ENCODE assay signal across 20 cellular contexts in genomic region chr3:6716374-6716773, GRCh38.
DNase-seq lines count a peak whose midpoint lies in the region; ATAC-seq, FAIRE-seq and TF ChIP-seq lines count a peak whose summit lies in the region.
"Had no signal": no experiment of that assay in that cellular context is flagged by ENCODE, and none has a peak within 500 bp of the region (broad histone marks: within the 10 kb centered on the region; RNA-seq: fewer than 3 reads in every experiment).

No MANE protein-coding gene starts in this region.

- no peak overlapping the region for H3K4me2 ChIP-seq in K562 (ENCODE audit: insufficient read depth, low read length)

- ATAC-seq in K562 (no peak), natural killer cell (no peak), heart right ventricle (no peak)
- ATAC-seq: HepG2 had no signal

- TF ChIP-seq CTCF in K562 (IDR thresholded peaks at IDR 0.05 in 2 of 3, conservative IDR thresholded peaks at IDR 0.05 in 1 of 3; ENCODE audit: insufficient read depth in 2 of 3, low read depth in 1 of 3, low read length in 3 of 3) = no peak
- no peak for TF ChIP-seq CTCF in natural killer cell (IDR thresholded peaks at IDR 0.05)
- no peak for TF ChIP-seq CTCF in heart right ventricle (IDR thresholded peaks at IDR 0.05)

- H3K4me1 Mint-ChIP-seq in natural killer cell = no peaks in the 10 kb centered on the region
- H3K4me1 Mint-ChIP-seq: CD4-positive, CD25-positive, alpha-beta regulatory T cell; CD8-positive, alpha-beta memory T cell had no signal

- no peak overlapping the region for H3K4me3 Mint-ChIP-seq in natural killer cell
- H3K4me3 Mint-ChIP-seq: CD4-positive, CD25-positive, alpha-beta regulatory T cell; CD8-positive, alpha-beta memory T cell; IgD-negative memory B cell had no signal

- H3K36me3 Mint-ChIP-seq in natural killer cell = no peaks in the 10 kb centered on the region
- H3K36me3 Mint-ChIP-seq: CD4-positive, CD25-positive, alpha-beta regulatory T cell; CD8-positive, alpha-beta memory T cell; IgD-negative memory B cell had no signal

- CTCF ChIA-PET in K562 (lab: Yijun Ruan, JAX; ENCODE audit: low intra/inter-chr PET ratio) = no interaction called here

- in situ Hi-C loops in K562 (cut with MboI) = no loop called here

- H3K27ac Mint-ChIP-seq in natural killer cell = no peak overlapping the region
- H3K27ac Mint-ChIP-seq: CD4-positive, CD25-positive, alpha-beta regulatory T cell; CD8-positive, alpha-beta memory T cell had no signal

- no peaks in the 10 kb centered on the region for H3K79me2 ChIP-seq in K562 (ENCODE audit: control insufficient read depth, insufficient read depth, low read length)

- H3K9me3 Mint-ChIP-seq in natural killer cell = peaks cover 11 to 22% of the 10 kb centered on the region in 2 donors

- TF ChIP-seq POLR2A in GM12892 (IDR thresholded peaks at IDR 0.05; ENCODE audit: low read depth, low read length) = no peak
- no peak for TF ChIP-seq POLR2A in K562 (conservative IDR thresholded peaks at IDR 0.05)

- no peak overlapping the region for H3K9ac ChIP-seq in K562 (ENCODE audit: insufficient read depth in 1 of 2, low read depth in 2 of 2, low read length in 2 of 2)
- H3K9ac ChIP-seq: GM23248 had no signal

- no peak overlapping the region for H3K4me3 ChIP-seq in Jurkat, Clone E6-1 (ENCODE audit: low read length)
- H3K4me3 ChIP-seq in K562 (no peak overlapping the region), heart right ventricle (no peak overlapping the region)
- H3K4me3 ChIP-seq: GM23248, HAP-1 had no signal

- TF ChIP-seq RAD21 in K562 (CRISPR knock-in tag; conservative IDR thresholded peaks at IDR 0.05 in 1 of 2, IDR thresholded peaks at IDR 0.05 in 1 of 2) = no peak

- DNase-seq in GM12892 (ENCODE audit: insufficient read length) (no peak), NCI-H69 (lab: John Stamatoyannopoulos, UW) (peak; percentile 39), K562 (ENCODE audit: extremely low read depth in 1 of 4, low spot score in 3 of 4) (no peak), natural killer cell (no peak), NCI-H1105 treated with DMSO at 0.1 percent for 48 hours (lab: John Stamatoyannopoulos, UW) (no peak), heart right ventricle (no peak)
- peak; percentile 30 for DNase-seq in Jurkat, Clone E6-1 (ENCODE audit: low read depth, low spot score)
- DNase-seq: ACHN; BE2C; C1 segment of cervical spinal cord; CD4-positive, CD25-positive, alpha-beta regulatory T cell; CD8-positive, alpha-beta memory T cell; COR-L47; DMS79; GDM1; GM23248 had no signal

- no peak overlapping the region for H2AFZ ChIP-seq in K562 (ENCODE audit: low read depth, low read length)
- H2AFZ ChIP-seq: GM23248 had no signal

- H4K20me1 ChIP-seq in K562 (replicated peaks; ENCODE audit: control insufficient read depth, insufficient read depth, low read length) = no peaks in the 10 kb centered on the region

- H3K36me3 ChIP-seq in K562 (ENCODE audit: control insufficient read depth, insufficient read depth, low read length) (peaks cover 18% of the 10 kb centered on the region; the same call in 2 of the 3 replicates), heart right ventricle (no peaks in the 10 kb centered on the region)
- H3K36me3 ChIP-seq: BE2C, HAP-1 had no signal

- H3K9me3 ChIP-seq in K562 (replicated peaks; ENCODE audit: control insufficient read depth, insufficient read depth, low read depth, low read length) (no peaks in the 10 kb centered on the region), heart right ventricle (peaks cover 0 to 28% (median 0%) of the 10 kb centered on the region in 11 donors)
- H3K9me3 ChIP-seq: BE2C, HAP-1 had no signal

- no peak for TF ChIP-seq EP300 in K562 (IDR thresholded peaks at IDR 0.05; ENCODE audit: low read length)

- no peaks in the 10 kb centered on the region for H3K27me3 Mint-ChIP-seq in natural killer cell (ENCODE audit: low read depth in 2 of 2)
- H3K27me3 Mint-ChIP-seq: CD4-positive, CD25-positive, alpha-beta regulatory T cell; CD8-positive, alpha-beta memory T cell; IgD-negative memory B cell had no signal

- WGBS in K562 (ENCODE audit: insufficient coverage, low coverage, missing lambda C conversion rate) = 73% methylated on average over 1 of the region's 1 CpG
- 62 to 65% methylated on average over 1 of the region's 1 CpG for WGBS in heart right ventricle, 2 donors

- H3K27me3 ChIP-seq in K562 (ENCODE audit: control insufficient read depth in 2 of 2, insufficient read depth in 2 of 2, low read length in 2 of 2) (no peaks in the 10 kb centered on the region), heart right ventricle (no peaks in the 10 kb centered on the region)
- H3K27me3 ChIP-seq: BE2C had no signal

- intact Hi-C loops in K562 (cut with micrococcal nuclease) (no loop called here), natural killer cell (cut with micrococcal nuclease) (no loop called here), heart right ventricle (cut with DNase I) (no loop called here)

- H3K9me1 ChIP-seq in K562 (ENCODE audit: control insufficient read depth, insufficient read depth, low read length) = no peaks in the 10 kb centered on the region

- BruUV-seq in K562 (replicated peaks; lab: Mats Ljungman, UMichigan) = no TSS peak

- FAIRE-seq in GM12892 (lab: Jason Lieb, UNC) = peak; percentile 56
- FAIRE-seq in K562 (lab: Jason Lieb, UNC) = no peak
- FAIRE-seq: A204.1, HepG2 had no signal

- no peak overlapping the region for H3K27ac ChIP-seq in K562 (ENCODE audit: extremely low read depth, low read depth, low read length)
- H3K27ac ChIP-seq in heart right ventricle = no peak overlapping the region
- H3K27ac ChIP-seq: GM23248 had no signal

- POLR2A ChIA-PET in K562 (lab: Yijun Ruan, JAX) = no interaction called here

- H3K4me1 ChIP-seq in K562 (replicated peaks in 1 of 2; ENCODE audit: control insufficient read depth in 2 of 2, insufficient read depth in 2 of 2, low read length in 2 of 2) (no peaks in the 10 kb centered on the region), heart right ventricle (no peaks in the 10 kb centered on the region)
- H3K4me1 ChIP-seq: BE2C, HAP-1 had no signal

TF ChIP-seq in K562, 482 proteins besides CTCF, POLR2A, EP300 and RAD21:
- TF ChIP-seq MEIS2 (IDR thresholded peaks at IDR 0.05; ENCODE audit: partially characterized antibody) (peak; percentile 30), BCOR (IDR thresholded peaks at IDR 0.05) (no peak), ETS1 (conservative IDR thresholded peaks at IDR 0.05; ENCODE audit: control insufficient read depth, low read depth, low read length) (no peak)
- TF ChIP-seq, protein P1, sequence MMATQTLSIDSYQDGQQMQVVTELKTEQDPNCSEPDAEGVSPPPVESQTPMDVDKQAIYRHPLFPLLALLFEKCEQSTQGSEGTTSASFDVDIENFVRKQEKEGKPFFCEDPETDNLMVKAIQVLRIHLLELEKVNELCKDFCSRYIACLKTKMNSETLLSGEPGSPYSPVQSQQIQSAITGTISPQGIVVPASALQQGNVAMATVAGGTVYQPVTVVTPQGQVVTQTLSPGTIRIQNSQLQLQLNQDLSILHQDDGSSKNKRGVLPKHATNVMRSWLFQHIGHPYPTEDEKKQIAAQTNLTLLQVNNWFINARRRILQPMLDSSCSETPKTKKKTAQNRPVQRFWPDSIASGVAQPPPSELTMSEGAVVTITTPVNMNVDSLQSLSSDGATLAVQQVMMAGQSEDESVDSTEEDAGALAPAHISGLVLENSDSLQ (IDR thresholded peaks at IDR 0.05) = 0 out of 2 replicates have a peak, but pooled peaks have one; percentile 9

Comparison
In these comparisons a context has a peak if more than half of its experiments do, and no peak if none do; other contexts are left out.
1. DNase-seq: peak in Jurkat, Clone E6-1 (single experiment) and NCI-H69 (single experiment); none in GM12892 (single experiment), K562 (0 of 4), natural killer cell (single experiment), NCI-H1105 treated with DMSO at 0.1 percent for 48 hours (single experiment) and heart right ventricle (0 of 2).